24 cellular contexts compared by ENCODE assay signal in the genomic region with DNA sequence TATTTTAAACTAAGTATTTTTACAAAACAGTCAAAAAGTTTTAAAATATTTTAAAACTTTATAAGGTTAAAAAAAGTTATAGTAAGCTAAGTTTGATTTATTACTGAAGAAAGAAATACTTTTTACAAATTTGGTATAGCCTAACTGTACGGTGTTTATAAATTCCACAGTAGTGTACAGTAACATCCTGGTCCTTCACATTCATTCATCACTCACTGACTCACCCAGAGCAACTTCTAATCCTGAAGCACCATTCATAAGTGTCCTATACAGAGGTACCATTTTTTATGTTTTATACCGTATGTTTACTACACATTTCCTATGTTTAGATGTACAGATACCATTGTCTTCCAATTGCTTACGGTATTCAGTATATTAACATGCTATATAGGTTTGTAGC.
"Had no signal": no experiment of that assay in that cellular context is flagged by ENCODE, and none has a peak within 500 bp of the region (broad histone marks: within the 10 kb centered on the region; RNA-seq: fewer than 3 reads in every experiment).

No MANE protein-coding gene starts in this region.

- H3K9me3 ChIP-seq: esophagus squamous epithelium, mucosa of descending colon, neutrophil, prostate gland, right atrium auricular region, testis, tibial artery had no signal

- H3K27me3 ChIP-seq: esophagus squamous epithelium, right atrium auricular region, testis, tibial artery had no signal

- H2AFZ ChIP-seq: parathyroid adenoma had no signal

- ATAC-seq: left lobe of liver; mucosa of descending colon; natural killer cell treated with Interleukin-12 subunit alpha and Interleukin-12 subunit beta and Interleukin-15 and Interleukin-18, amount 100 ng/mL, for 72 hours; sciatic nerve; stimulated activated memory B cell treated with anti-CD40 and anti-IgM and Interleukin-4, amounts not matched to agents 10 μg/mL and 1 μg/mL and 100 μg/mL, for 72 hours; stimulated activated naive CD8-positive, alpha-beta T cell treated with anti-CD3 and anti-CD28 coated beads, Interleukin-15, Interleukin-2, amounts not matched to agents 100 U/mL and 50 U/mL, for 24 hours had no signal

- H3K4me1 ChIP-seq: esophagus squamous epithelium, parathyroid adenoma, prostate gland, right atrium auricular region, testis, tibial artery had no signal

- H3K27ac ChIP-seq: coronary artery, esophagus squamous epithelium, neutrophil, parathyroid adenoma, prostate gland, right atrium auricular region, testis, tibial artery had no signal

- FAIRE-seq: keratinocyte had no signal

- H3K9ac ChIP-seq: parathyroid adenoma had no signal

- H3K36me3 ChIP-seq: esophagus squamous epithelium, neutrophil, prostate gland, right atrium auricular region, tibial artery had no signal

- DNase-seq: dermis blood vessel endothelial cell; effector memory CD4-positive, alpha-beta T cell; erythroblast; esophagus squamous epithelium; foreskin melanocyte; mucosa of descending colon; naive B cell; stimulated activated CD4-positive, alpha-beta T cell treated with anti-CD3 and anti-CD28 coated beads, Interleukin-2, amount 100 ng/mL, for 24 hours; stimulated activated CD4-positive, alpha-beta T cell treated with anti-CD3 and anti-CD28 coated beads, Interleukin-4, amount 100 ng/mL, for 4 hours; stimulated activated naive CD8-positive, alpha-beta T cell treated with anti-CD3 and anti-CD28 coated beads, Interleukin-15, Interleukin-2, amounts not matched to agents 100 U/mL and 50 U/mL, for 24 hours; substantia nigra; testis; tibial artery had no signal

- H3K4me3 ChIP-seq: coronary artery, esophagus squamous epithelium, lung, mucosa of descending colon, prostate gland, right atrium auricular region, testis, tibial artery had no signal
